Comparison of ENCODE assay signal across 9 cellular contexts in genomic region chr10:88114368-88114767, GRCh38.
DNase-seq lines count a peak whose midpoint lies in the region; ATAC-seq and TF ChIP-seq lines count a peak whose summit lies in the region.
"Had no signal": no experiment of that assay in that cellular context is flagged by ENCODE, and none has a peak within 500 bp of the region (broad histone marks: within the 10 kb centered on the region; RNA-seq: fewer than 3 reads in every experiment).

No MANE protein-coding gene starts in this region.

- DNase-seq in AG10803 (ENCODE audit: low read depth) (no peak), GM12865 (ENCODE audit: low read depth) (peak; percentile 92), NAMALWA (ENCODE audit: low spot score) (peak; percentile 82), adrenal gland (peak; percentile 40 to 81 (median 58)), islet precursor cell (peak; percentile 67), NCI-H1436 treated with DMSO at 0.1 percent for 48 hours (lab: John Stamatoyannopoulos, UW) (no peak)
- DNase-seq in activated T-cell treated with anti-CD3 and anti-CD28 coated beads, Interleukin-2, amount 50 U/mL, for 24 hours: no peak

- no peaks in the 10 kb centered on the region for H3K27me3 ChIP-seq in adrenal gland

- H3K27ac ChIP-seq in adrenal gland: no peak overlapping the region
- H3K27ac ChIP-seq: epithelial cell of prostate had no signal

- H3K4me1 ChIP-seq in adrenal gland (replicated peaks in 1 of 2): peaks cover 0 to 3% of the 10 kb centered on the region in 2 donors

- H3K4me3 ChIP-seq in AG10803 (ENCODE audit: low read length) (no peak overlapping the region), GM12865 (ENCODE audit: low read depth, low read length) (peak overlapping the region; percentile 42), adrenal gland (no peak overlapping the region)

- peaks cover 20% of the 10 kb centered on the region for H3K4me1 Mint-ChIP-seq in activated T-cell treated with anti-CD3 and anti-CD28 coated beads, Interleukin-2, amount 50 U/mL, for 24 hours (ENCODE audit: low read depth)

- H3K9me3 ChIP-seq in adrenal gland (replicated peaks in 1 of 3): no peaks in the 10 kb centered on the region

- H3K36me3 ChIP-seq in adrenal gland (replicated peaks in 1 of 2): no peaks in the 10 kb centered on the region

- TF ChIP-seq CTCF in AG10803 (conservative IDR thresholded peaks at IDR 0.05; ENCODE audit: low read length): peak; percentile 37
- TF ChIP-seq CTCF in GM12865 (IDR thresholded peaks at IDR 0.05; ENCODE audit: insufficient read depth, low read depth, low read length, missing control alignments): peak; percentile 86
- TF ChIP-seq CTCF in adrenal gland (IDR thresholded peaks at IDR 0.05): peak; percentile 28 to 70 (median 56)

- intact Hi-C loops in adrenal gland (cut with DNase I): loop anchor here (5.0 to 10.0 kb wide), 2 partner anchors 250 to 262 kb away; partner anchors contain the start of genes KLLN (in 1 of the 2) and PTEN (in 1 of the 2)

- WGBS in adrenal gland, 4 donors: 63 to 80% (median 72%) methylated on average over 7 of the region's 7 CpGs

- H3K27ac Mint-ChIP-seq in activated T-cell treated with anti-CD3 and anti-CD28 coated beads, Interleukin-2, amount 50 U/mL, for 24 hours: no peak overlapping the region

- H3K36me3 Mint-ChIP-seq in activated T-cell treated with anti-CD3 and anti-CD28 coated beads, Interleukin-2, amount 50 U/mL, for 24 hours (ENCODE audit: low read depth): no peaks in the 10 kb centered on the region

- TF ChIP-seq POLR2A in adrenal gland (IDR thresholded peaks at IDR 0.05): no peak

- H3K4me3 Mint-ChIP-seq in activated T-cell treated with anti-CD3 and anti-CD28 coated beads, Interleukin-2, amount 50 U/mL, for 24 hours: no peak overlapping the region

- ATAC-seq in HG03159 (IDR thresholded peaks at IDR 0.05; ENCODE audit: unreplicated experiment): no peak

- peaks cover 25% of the 10 kb centered on the region for H3K27me3 Mint-ChIP-seq in activated T-cell treated with anti-CD3 and anti-CD28 coated beads, Interleukin-2, amount 50 U/mL, for 24 hours

- H3K9me3 Mint-ChIP-seq in activated T-cell treated with anti-CD3 and anti-CD28 coated beads, Interleukin-2, amount 50 U/mL, for 24 hours: peaks cover 3% of the 10 kb centered on the region

Comparison
In these comparisons a context has a peak if more than half of its experiments do, and no peak if none do; other contexts are left out.
1. DNase-seq: peak in GM12865 (single experiment), NAMALWA (single experiment), adrenal gland (7 of 7) and islet precursor cell (single experiment); none in AG10803 (single experiment), NCI-H1436 treated with DMSO at 0.1 percent for 48 hours (single experiment) and activated T-cell treated with anti-CD3 and anti-CD28 coated beads, Interleukin-2, amount 50 U/mL, for 24 hours (single experiment).
2. Peak in every context shown above with its lines, with median percentiles within 50 percentile points of each other: CTCF ChIP-seq.